Comparison of ENCODE assay signal across 13 cellular contexts in genomic region chr9:129953736-129954135, GRCh38.
"Had no signal": no experiment of that assay in that cellular context is flagged by ENCODE, and none has a peak within 500 bp of the region (broad histone marks: within the 10 kb centered on the region; RNA-seq: fewer than 3 reads in every experiment).

No MANE protein-coding gene starts in this region.

- H3K27ac Mint-ChIP-seq: activated CD4-positive, alpha-beta memory T cell treated with anti-CD3 and anti-CD28 coated beads for 36 hours; activated naive CD4-positive, alpha-beta T cell treated with anti-CD3 and anti-CD28 coated beads for 36 hours; activated T-helper 1 cell treated with anti-CD3 and anti-CD28 coated beads, Interleukin-12 subunit alpha, Interleukin-12 subunit beta, Interleukin-2, Interleukin-4 antibody, amounts not matched to agents 30 ng/mL and 10 ng/mL and 1 ng/mL, durations not matched to agents 14 hours and 24 hours and 36 hours had no signal

- H3K4me3 ChIP-seq: esophagus squamous epithelium, hepatocyte, lung, thyroid gland had no signal

- H3K27me3 Mint-ChIP-seq: activated CD4-positive, alpha-beta memory T cell treated with anti-CD3 and anti-CD28 coated beads for 36 hours had no signal

- H3K79me2 ChIP-seq: hepatocyte, parathyroid adenoma had no signal

- H3K9me3 Mint-ChIP-seq: activated CD4-positive, alpha-beta memory T cell treated with anti-CD3 and anti-CD28 coated beads for 36 hours; activated naive CD4-positive, alpha-beta T cell treated with anti-CD3 and anti-CD28 coated beads for 36 hours; activated T-helper 1 cell treated with anti-CD3 and anti-CD28 coated beads, Interleukin-12 subunit alpha, Interleukin-12 subunit beta, Interleukin-2, Interleukin-4 antibody, amounts not matched to agents 30 ng/mL and 10 ng/mL and 1 ng/mL, durations not matched to agents 14 hours and 24 hours and 36 hours had no signal

- DNase-seq: activated CD4-positive, alpha-beta memory T cell treated with anti-CD3 and anti-CD28 coated beads for 36 hours; activated CD4-positive, CD25-positive, alpha-beta regulatory T cell; activated naive CD4-positive, alpha-beta T cell treated with anti-CD3 and anti-CD28 coated beads for 36 hours; esophagus squamous epithelium; islet precursor cell; midbrain; stimulated activated CD4-positive, alpha-beta T cell treated with anti-CD3 and anti-CD28 coated beads, Interleukin-12 subunit alpha, Interleukin-12 subunit beta, amount 100 ng/mL, for 4 hours; stimulated activated CD4-positive, alpha-beta T cell treated with anti-CD3 and anti-CD28 coated beads, Interleukin-2, amount 100 ng/mL, for 24 hours; thyroid gland had no signal

- H3K4me2 ChIP-seq: hepatocyte had no signal

- H3K4me1 ChIP-seq: parathyroid adenoma had no signal

- H3K4me3 Mint-ChIP-seq: activated CD4-positive, alpha-beta memory T cell treated with anti-CD3 and anti-CD28 coated beads for 36 hours; activated naive CD4-positive, alpha-beta T cell treated with anti-CD3 and anti-CD28 coated beads for 36 hours; activated T-helper 1 cell treated with anti-CD3 and anti-CD28 coated beads, Interleukin-12 subunit alpha, Interleukin-12 subunit beta, Interleukin-2, Interleukin-4 antibody, amounts not matched to agents 30 ng/mL and 10 ng/mL and 1 ng/mL, durations not matched to agents 14 hours and 24 hours and 36 hours had no signal

- H2AFZ ChIP-seq: hepatocyte, parathyroid adenoma had no signal

- H3K27me3 ChIP-seq: esophagus squamous epithelium, hepatocyte, thyroid gland had no signal

- H3K27ac ChIP-seq: hepatocyte, parathyroid adenoma had no signal

- H3K9me3 ChIP-seq: esophagus squamous epithelium, thyroid gland had no signal
